Comparison of ENCODE assay signal across 20 cellular contexts in genomic region chr20:3392756-3393155, GRCh38. TPM values are rescaled to one million over a fixed set of nuclear protein-coding genes. Genes with fewer than 3 reads are reported as not detected.
DNase-seq lines count a peak whose midpoint lies in the region; ATAC-seq, FAIRE-seq and TF ChIP-seq lines count a peak whose summit lies in the region.
"Had no signal": no experiment of that assay in that cellular context is flagged by ENCODE, and none has a peak within 500 bp of the region (broad histone marks: within the 10 kb centered on the region; RNA-seq: fewer than 3 reads in every experiment).

No MANE protein-coding gene starts in this region.

- TF ChIP-seq CTCF in fibroblast of villous mesenchyme (IDR thresholded peaks at IDR 0.05; ENCODE audit: insufficient read depth, low read depth, low read length) = no peak
- no peak for TF ChIP-seq CTCF in pancreas (IDR thresholded peaks at IDR 0.05)
- no peak for TF ChIP-seq CTCF in GM23338 (conservative IDR thresholded peaks at IDR 0.05; ENCODE audit: low read depth in 2 of 2)
- TF ChIP-seq CTCF in omental fat pad (IDR thresholded peaks at IDR 0.05) = no peak

- no peak overlapping the region for H3K27ac Mint-ChIP-seq in GM23338
- H3K27ac Mint-ChIP-seq: CD4-positive, alpha-beta memory T cell had no signal

- H3F3A ChIP-seq in GM23338 (replicated peaks; ENCODE audit: low read depth) = no peaks in the 10 kb centered on the region

- peak; percentile 26 for DNase-seq in HCEC 1CT
- DNase-seq in fibroblast of villous mesenchyme (ENCODE audit: low read depth) = peak; percentile 51
- no peak for DNase-seq in pancreas
- no peak for DNase-seq in GM23338 (ENCODE audit: low spot score)
- no peak for DNase-seq in omental fat pad (ENCODE audit: low spot score)
- DNase-seq: 8988T; ACHN; AML-193; C1 segment of cervical spinal cord; Calu3; CD4-positive, alpha-beta memory T cell; COR-L47; DMS79 treated with DMSO at 0.1 percent for 48 hours; H7 had no signal

- 0 out of 2 replicates have a peak, but pooled peaks cover 7% of the 10 kb centered on the region for H3K79me2 ChIP-seq in GM23338 (replicated peaks; ENCODE audit: insufficient read depth)

- H4K20me1 ChIP-seq in GM23338 (replicated peaks; ENCODE audit: insufficient read depth) = no peaks in the 10 kb centered on the region; the same call in 1 of the 2 replicates

- no peaks in the 10 kb centered on the region for H3K9me3 ChIP-seq in pancreas

- H3K9me2 ChIP-seq in GM23338 (ENCODE audit: insufficient read depth) = no peaks in the 10 kb centered on the region

- no peak overlapping the region for H3K4me2 ChIP-seq in GM23338
- H3K4me2 ChIP-seq: A549 had no signal

- WGBS in pancreas, 2 donors = 88 to 92% methylated on average over 1 of the region's 1 CpG

- H3K27ac ChIP-seq in pancreas (no peak overlapping the region), GM23338 (ENCODE audit: low read depth) (no peak overlapping the region)
- H3K27ac ChIP-seq: A549 had no signal

- H3K4me3 ChIP-seq in fibroblast of villous mesenchyme (ENCODE audit: low read depth, low read length) (no peak overlapping the region), pancreas (no peak overlapping the region), GM23338 (no peak overlapping the region)
- H3K4me3 ChIP-seq: A549 had no signal

- intact Hi-C loops in pancreas (cut with DNase I) = no loop called here

- peaks cover 4% of the 10 kb centered on the region; the same call in 2 of the 3 replicates for H3K9me3 Mint-ChIP-seq in GM23338

- peaks cover 4% of the 10 kb centered on the region; the same call in 1 of the 3 replicates for H3K4me1 Mint-ChIP-seq in GM23338

- H3K36me3 ChIP-seq in pancreas = no peaks in the 10 kb centered on the region
- no peaks in the 10 kb centered on the region for H3K36me3 ChIP-seq in GM23338 (ENCODE audit: insufficient read depth)

- peaks cover 3% of the 10 kb centered on the region; the same call in 2 of the 3 replicates for H3K36me3 Mint-ChIP-seq in GM23338 (ENCODE audit: low read depth)

- no peak for ATAC-seq in pancreas
- no peak for ATAC-seq in GM23338
- ATAC-seq in HG03097 (IDR thresholded peaks at IDR 0.05; ENCODE audit: low FRiP score, unreplicated experiment) = no peak
- ATAC-seq in omental fat pad (ENCODE audit: low FRiP score) = no peak
- ATAC-seq: A549, HCT116 had no signal

- FAIRE-seq in colon (lab: Jason Lieb, UNC) (peak; percentile 21), pancreas (lab: Jason Lieb, UNC) (peak; percentile 29)
- FAIRE-seq: GM19239, H1 had no signal

- H3K27me3 Mint-ChIP-seq in GM23338 (ENCODE audit: insufficient read depth, low read depth, poor library complexity) = no peaks in the 10 kb centered on the region
- H3K27me3 Mint-ChIP-seq: CD4-positive, alpha-beta memory T cell had no signal

- no peak overlapping the region for H2AFZ ChIP-seq in GM23338

- peaks cover 0 to 19% (median 4%) of the 10 kb centered on the region in 3 donors for H3K4me1 ChIP-seq in pancreas
- no peaks in the 10 kb centered on the region for H3K4me1 ChIP-seq in GM23338 (ENCODE audit: insufficient read depth)

- H3K4me3 Mint-ChIP-seq in GM23338 = no peak overlapping the region
- H3K4me3 Mint-ChIP-seq: CD4-positive, alpha-beta memory T cell had no signal

- H3K27me3 ChIP-seq in pancreas (no peaks in the 10 kb centered on the region), GM23338 (ENCODE audit: insufficient read depth) (no peaks in the 10 kb centered on the region)

TF ChIP-seq in GM23338, 12 proteins besides CTCF, POLR2A, EP300 and RAD21:
- TF ChIP-seq NANOG (IDR thresholded peaks at IDR 0.05; ENCODE audit: borderline replicate concordance) (no peak), REST (IDR thresholded peaks at IDR 0.05; ENCODE audit: unreplicated experiment) (no peak), JUNB (IDR thresholded peaks at IDR 0.05; ENCODE audit: unreplicated experiment) (no peak), STAT1 (IDR thresholded peaks at IDR 0.05; ENCODE audit: unreplicated experiment) (no peak), CREB1 (CRISPR knock-in tag; IDR thresholded peaks at IDR 0.05; ENCODE audit: low read depth) (no peak)

RNA-seq across cellular contexts. Expression of gene DNAAF9, which starts 14.7 kb away (rescaled TPM):
- total RNA-seq in fibroblast of villous mesenchyme (13.2 and 20.3 TPM in 2 replicates), pancreas (10 to 100 TPM in 1 of 6 donors, 1 to 10 TPM in 5; 3.9 to 10.2 (median 4.8) TPM), omental fat pad (10 to 100 TPM; 18.5 to 34.4 (median 25.6) TPM)
- polyA plus RNA-seq in pancreas (1 to 10 TPM; 5.1 to 5.9 TPM), GM23338 (2016; fragmentation: Nextera tagmentation; extraction: Ambion mirVana) (2.2 and 2.4 TPM in 2 replicates)
- total RNA-seq in GM23338 (2014; rRNA removed; shearing (Covaris generic)) = 4.8 and 5.0 TPM in 2 replicates

Comparison
In these comparisons a context has a peak if more than half of its experiments do, and no peak if none do; other contexts are left out.
1. DNase-seq: peak in HCEC 1CT (single experiment) and fibroblast of villous mesenchyme (single experiment); none in pancreas (0 of 6), GM23338 (single experiment) and omental fat pad (single experiment).